ENCODE assay signal across 25 cellular contexts in genomic region chr5:65566505-65566904, GRCh38. TPM values are rescaled to one million over a fixed set of nuclear protein-coding genes. Genes with fewer than 3 reads are reported as not detected.
"Had no signal": no experiment of that assay in that cellular context is flagged by ENCODE, and none has a peak within 500 bp of the region (broad histone marks: within the 10 kb centered on the region; RNA-seq: fewer than 3 reads in every experiment).

No MANE protein-coding gene starts in this region.

- H3K36me3 ChIP-seq: colonic mucosa, right atrium auricular region had no signal

- H3K9me3 ChIP-seq: colonic mucosa, esophagus squamous epithelium, gastrocnemius medialis, pancreas, psoas muscle, right atrium auricular region, stomach, suprapubic skin, tibial nerve had no signal

- FAIRE-seq: bronchial epithelial cell, islet of Langerhans, pancreas had no signal

- H3K27ac Mint-ChIP-seq: activated CD4-positive, alpha-beta memory T cell treated with anti-CD3 and anti-CD28 coated beads for 36 hours; mesothelial cell of epicardium had no signal

- H3K27ac ChIP-seq: colonic mucosa, dorsolateral prefrontal cortex, esophagus squamous epithelium, gastrocnemius medialis, pancreas, psoas muscle, right atrium auricular region, stomach, suprapubic skin, tibial nerve had no signal

- H3K27me3 ChIP-seq: colonic mucosa, dorsolateral prefrontal cortex, esophagus squamous epithelium, gastrocnemius medialis, pancreas, right atrium auricular region, stomach, suprapubic skin, tibial nerve had no signal

- H3K4me3 Mint-ChIP-seq: activated CD4-positive, alpha-beta memory T cell treated with anti-CD3 and anti-CD28 coated beads for 36 hours; activated T-cell treated with anti-CD3 and anti-CD28 coated beads, Interleukin-2, amount 50 U/mL, for 4 hours; mesothelial cell of epicardium had no signal

- ATAC-seq: activated naive CD4-positive, alpha-beta T cell treated with anti-CD3 and anti-CD28 coated beads, Interleukin-2, amount 50 U/mL, for 72 hours; activated T-cell treated with anti-CD3 and anti-CD28 coated beads, Interleukin-2, amount 50 U/mL, for 4 hours; gastrocnemius medialis; left ventricle myocardium superior; naive thymus-derived CD8-positive, alpha-beta T cell; pancreas; psoas muscle had no signal

- H3K9me3 Mint-ChIP-seq: activated CD4-positive, alpha-beta memory T cell treated with anti-CD3 and anti-CD28 coated beads for 36 hours; activated naive CD4-positive, alpha-beta T cell treated with anti-CD3 and anti-CD28 coated beads, Interleukin-2, amount 50 U/mL, for 72 hours; activated T-cell treated with anti-CD3 and anti-CD28 coated beads, Interleukin-2, amount 50 U/mL, for 4 hours; mesothelial cell of epicardium; naive thymus-derived CD8-positive, alpha-beta T cell had no signal

- DNase-seq: activated CD4-positive, alpha-beta memory T cell treated with anti-CD3 and anti-CD28 coated beads for 36 hours; activated CD4-positive, alpha-beta T cell treated with anti-CD3 and anti-CD28 coated beads for 4 hours; activated CD4-positive, CD25-positive, alpha-beta regulatory T cell; activated gamma-delta T cell; activated T-cell treated with anti-CD3 and anti-CD28 coated beads, Interleukin-2, amount 50 U/mL, for 4 hours; amygdala; colonic mucosa; dorsolateral prefrontal cortex; esophagus squamous epithelium; gastrocnemius medialis; hypothalamus; left ventricle myocardium superior; mammary epithelial cell; naive thymus-derived CD8-positive, alpha-beta T cell; pancreas; psoas muscle; stimulated activated CD4-positive, alpha-beta T cell treated with anti-CD3 and anti-CD28 coated beads, Interleukin-4, amount 100 ng/mL, for 24 hours; stomach had no signal

- H3K27me3 Mint-ChIP-seq: activated CD4-positive, alpha-beta memory T cell treated with anti-CD3 and anti-CD28 coated beads for 36 hours; naive thymus-derived CD8-positive, alpha-beta T cell had no signal

- H3K36me3 Mint-ChIP-seq: mesothelial cell of epicardium had no signal

- H3K4me3 ChIP-seq: colonic mucosa, dorsolateral prefrontal cortex, esophagus squamous epithelium, gastrocnemius medialis, pancreas, psoas muscle, right atrium auricular region, stomach, suprapubic skin, tibial nerve had no signal

RNA-seq across cellular contexts. Expression of gene CENPK, which starts 3.5 kb away (rescaled TPM):
- total RNA-seq: right atrium auricular region had no signal
